ENCODE assay signal across 17 cellular contexts in the genomic region with DNA sequence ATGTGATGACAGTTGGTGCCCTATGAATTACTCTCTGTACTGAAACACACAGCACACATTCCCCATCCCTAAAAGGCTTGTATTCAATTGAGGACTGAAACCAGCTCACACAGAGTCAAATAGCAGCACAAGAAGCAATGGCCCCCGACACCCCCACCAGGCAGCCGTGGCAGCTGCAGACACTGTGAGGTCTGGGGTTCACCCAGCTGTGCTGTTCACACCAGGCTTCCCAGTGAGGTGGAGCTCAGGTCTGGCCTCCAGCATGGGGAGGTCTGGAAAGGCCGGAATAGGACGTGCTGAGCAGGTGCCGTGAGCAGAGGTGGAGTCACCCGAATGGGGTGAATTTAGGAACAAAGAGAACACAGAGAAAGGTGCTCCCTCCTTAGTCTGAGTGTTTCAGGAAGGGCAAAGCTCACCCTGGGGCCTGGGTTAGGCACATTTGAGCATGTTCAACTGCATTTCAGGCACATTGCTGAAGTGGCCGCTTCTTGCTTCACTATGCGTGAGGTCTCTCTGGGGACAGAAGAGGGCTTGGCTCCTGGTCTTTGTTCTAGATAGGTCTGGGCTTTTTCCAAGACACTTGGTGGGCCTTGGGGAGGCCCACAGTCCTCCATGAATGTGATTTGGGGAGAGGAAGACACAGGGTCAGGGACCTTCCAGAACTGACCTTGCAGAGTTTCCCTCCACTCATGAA. TPM values are rescaled to one million over a fixed set of nuclear protein-coding genes. Genes with fewer than 3 reads are reported as not detected.
DNase-seq lines count a peak whose midpoint lies in the region; ATAC-seq, FAIRE-seq and TF ChIP-seq lines count a peak whose summit lies in the region.
"Had no signal": no experiment of that assay in that cellular context is flagged by ENCODE, and none has a peak within 500 bp of the region (broad histone marks: within the 10 kb centered on the region; RNA-seq: fewer than 3 reads in every experiment).

No MANE protein-coding gene starts in this region.

- ATAC-seq in body of pancreas: peak; percentile 21
- peak; percentile 60 to 78 (median 70) for ATAC-seq in pancreas
- ATAC-seq: A549, GM12878 had no signal

- TF ChIP-seq POLR2A in body of pancreas (IDR thresholded peaks at IDR 0.05) (no peak), suprapubic skin (IDR thresholded peaks at IDR 0.05) (no peak)

- TF ChIP-seq EP300 in suprapubic skin (IDR thresholded peaks at IDR 0.05): no peak

- H3K9me3 ChIP-seq in body of pancreas (no peaks in the 10 kb centered on the region), pancreas (no peaks in the 10 kb centered on the region), suprapubic skin (no peaks in the 10 kb centered on the region), small intestine (ENCODE audit: control insufficient read depth, low read depth) (no peaks in the 10 kb centered on the region)
- H3K9me3 ChIP-seq: A549, BE2C had no signal

- H3K4me1 ChIP-seq in body of pancreas (peaks cover 4% of the 10 kb centered on the region), pancreas (peaks cover 4 to 8% (median 7%) of the 10 kb centered on the region in 3 donors), suprapubic skin (no peaks in the 10 kb centered on the region), small intestine (ENCODE audit: control insufficient read depth in 2 of 2, insufficient read depth in 1 of 2, low read depth in 1 of 2, low read length in 1 of 2) (no peaks in the 10 kb centered on the region)
- H3K4me1 ChIP-seq: A549, BE2C had no signal

- H3K27me3 ChIP-seq in body of pancreas (no peaks in the 10 kb centered on the region), pancreas (no peaks in the 10 kb centered on the region), suprapubic skin (no peaks in the 10 kb centered on the region), small intestine (ENCODE audit: control insufficient read depth in 2 of 2, insufficient read depth in 2 of 2, low read length in 2 of 2) (no peaks in the 10 kb centered on the region)

- DNase-seq in LHCN-M2 (ENCODE audit: low read depth): peak; percentile 60
- DNase-seq in body of pancreas: peak in 3 of 4 donors; percentile 34 to 71 (median 41)
- peak in 1 of 6 donors; percentile 42 for DNase-seq in pancreas
- DNase-seq in suprapubic skin (ENCODE audit: low spot score in 2 of 2): peak; percentile 29 to 56
- no peak for DNase-seq in small intestine
- DNase-seq in substantia nigra (lab: John Stamatoyannopoulos, UW): no peak
- DNase-seq in 8988T: no peak
- DNase-seq: BE2C; CD4-positive, alpha-beta memory T cell; GM23248; H7 had no signal

- H3K36me3 ChIP-seq in body of pancreas (replicated peaks in 1 of 2; ENCODE audit: insufficient read depth in 1 of 2, low read depth in 2 of 2): no peaks in the 10 kb centered on the region
- no peaks in the 10 kb centered on the region for H3K36me3 ChIP-seq in pancreas
- H3K36me3 ChIP-seq in suprapubic skin: no peaks in the 10 kb centered on the region
- no peaks in the 10 kb centered on the region for H3K36me3 ChIP-seq in small intestine (ENCODE audit: control insufficient read depth in 2 of 2, insufficient read depth in 2 of 2, low read length in 2 of 2)
- H3K36me3 ChIP-seq: BE2C had no signal

- H3K27ac ChIP-seq in body of pancreas: no peak overlapping the region
- no peak overlapping the region for H3K27ac ChIP-seq in pancreas
- H3K27ac ChIP-seq in suprapubic skin: no peak overlapping the region
- H3K27ac ChIP-seq in small intestine (ENCODE audit: low read depth in 1 of 2, low read length in 1 of 2): no peak overlapping the region
- H3K27ac ChIP-seq in substantia nigra (ENCODE audit: low read depth, low read length, poor library complexity, severe bottlenecking): no peak overlapping the region
- H3K27ac ChIP-seq: A549, GM23248, HL-60 had no signal

- H3K4me3 ChIP-seq in body of pancreas: no peak overlapping the region
- no peak overlapping the region for H3K4me3 ChIP-seq in pancreas
- H3K4me3 ChIP-seq in suprapubic skin: no peak overlapping the region
- no peak overlapping the region for H3K4me3 ChIP-seq in small intestine (ENCODE audit: low read depth in 1 of 2, low read length in 2 of 2)
- H3K4me3 ChIP-seq: A549, GM12878, GM23248 had no signal

- intact Hi-C loops in body of pancreas (cut with DNase I): no loop called here
- intact Hi-C loops in pancreas (cut with DNase I): no loop called here

- TF ChIP-seq CTCF in body of pancreas (IDR thresholded peaks at IDR 0.05): no peak
- TF ChIP-seq CTCF in pancreas (IDR thresholded peaks at IDR 0.05): no peak
- no peak for TF ChIP-seq CTCF in suprapubic skin (IDR thresholded peaks at IDR 0.05)

- 45 to 66% methylated on average over 7 to 8 of the region's 8 CpGs for WGBS in body of pancreas, 2 donors
- 49 to 67% methylated on average over 8 of the region's 8 CpGs for WGBS in pancreas, 2 donors
- WGBS in suprapubic skin: 65% methylated on average over 7 of the region's 8 CpGs
- 31 to 64% (median 46%) methylated on average over 8 of the region's 8 CpGs for WGBS in small intestine, 3 donors

- no peak for FAIRE-seq in pancreas (lab: Jason Lieb, UNC)
- no peak for FAIRE-seq in small intestine (lab: Jason Lieb, UNC)
- FAIRE-seq: A549, GM12878, GM18507 had no signal

RNA-seq across cellular contexts. Expression of a gene that starts 41.1 kb away (rescaled TPM):
- total RNA-seq in LHCN-M2 (2014; rRNA removed) (not detected in 2 replicates), body of pancreas (not detected), pancreas (under 1 TPM in 3 of 6 donors, not detected in 3; 0.19 to 0.23 (median 0.20) TPM), suprapubic skin (not detected)
- not detected for polyA plus RNA-seq in LHCN-M2 (2012)
- polyA plus RNA-seq in pancreas (under 1 TPM; 0.12 to 0.15 TPM), small intestine (not detected)
- total RNA-seq: CD4-positive, alpha-beta memory T cell; G401; GM12878; GM23248; H7 had no signal
- polyA plus RNA-seq: A549; AG04450; CD4-positive, alpha-beta memory T cell; GM12878; GM23248 had no signal

Comparison
In these comparisons a context has a peak if more than half of its experiments do, and no peak if none do; other contexts are left out.
1. DNase-seq: peak in LHCN-M2 (single experiment), body of pancreas (3 of 4) and suprapubic skin (2 of 2); none in small intestine (single experiment), substantia nigra (0 of 49) and 8988T (single experiment).